In genomic region chr5:133246376-133247144, GRCh38 we compare ENCODE assay signal across 23 cellular contexts.
DNase-seq lines count a peak whose midpoint lies in the region; ATAC-seq and TF ChIP-seq lines count a peak whose summit lies in the region.
"Had no signal": no experiment of that assay in that cellular context is flagged by ENCODE, and none has a peak within 500 bp of the region (broad histone marks: within the 10 kb centered on the region; RNA-seq: fewer than 3 reads in every experiment).

No MANE protein-coding gene starts in this region.

- WGBS in GM23248 (ENCODE audit: low coverage in 1 of 2, low lambda C conversion rate in 2 of 2, missing lambda C conversion rate in 2 of 2), 2 experiments: 82 to 87% methylated on average over 12 of the region's 12 CpGs

- no peaks in the 10 kb centered on the region for H3F3A ChIP-seq in GM23248 (ENCODE audit: insufficient read depth)

- in situ Hi-C loops in GM23248 (cut with MboI): no loop called here

- DNase-seq in 8988T (peak; percentile 52), HT1080 (ENCODE audit: low read depth) (peak; percentile 71), SJSA1 (ENCODE audit: low read depth in 1 of 2, low spot score in 2 of 2) (peak; percentile 85 to 92), fibroblast of the aortic adventitia (ENCODE audit: low read depth) (peak; percentile 16), left colon (no peak), GM23248 (no peak), NCI-H1105 (lab: John Stamatoyannopoulos, UW) (no peak)
- DNase-seq: activated CD8-positive, alpha-beta T cell treated with anti-CD3 and anti-CD28 coated beads, Interleukin-2, amount 10 ng/mL, durations not matched to agents 7 days and 5 days; activated effector memory CD4-positive, alpha-beta T cell treated with Interleukin-2 at 50 U/mL for 16 hours; activated T-cell treated with anti-CD3 and anti-CD28 coated beads for 4 hours; AML-193; central memory CD4-positive, alpha-beta T cell; NCI-H1092; NCI-H187 treated with DMSO at 0.1 percent for 48 hours; NCI-H2171 treated with DMSO at 0.1 percent for 48 hours; PC-9; right cardiac atrium; stimulated activated CD4-positive, alpha-beta T cell treated with anti-CD3 and anti-CD28 coated beads, Interleukin-12 subunit alpha, Interleukin-12 subunit beta, amount 100 ng/mL, for 4 hours; stimulated activated CD4-positive, alpha-beta T cell treated with anti-CD3 and anti-CD28 coated beads, Interleukin-4, amount 100 ng/mL, for 24 hours had no signal

- no peaks in the 10 kb centered on the region for H3K9me2 ChIP-seq in GM23248 (ENCODE audit: insufficient read depth)

- peaks cover 65% of the 10 kb centered on the region for H3K4me1 ChIP-seq in SJSA1 (replicated peaks)
- H3K4me1 ChIP-seq in GM23248 (ENCODE audit: insufficient read depth): no peaks in the 10 kb centered on the region
- H3K4me1 ChIP-seq: esophagus muscularis mucosa had no signal

- no peak for ATAC-seq in left colon
- no peak for ATAC-seq in HG02938 (IDR thresholded peaks at IDR 0.05; ENCODE audit: unreplicated experiment)
- ATAC-seq: activated CD8-positive, alpha-beta T cell treated with anti-CD3 and anti-CD28 coated beads, Interleukin-2, amount 10 ng/mL, durations not matched to agents 7 days and 5 days; right cardiac atrium had no signal

- H3K4me3 ChIP-seq in SJSA1: no peak overlapping the region
- no peak overlapping the region for H3K4me3 ChIP-seq in fibroblast of the aortic adventitia (ENCODE audit: low read depth, low read length)
- no peak overlapping the region for H3K4me3 ChIP-seq in GM23248
- H3K4me3 ChIP-seq: esophagus muscularis mucosa, PC-9, SK-N-MC, suprapubic skin had no signal

- no peak for TF ChIP-seq CTCF in fibroblast of the aortic adventitia (IDR thresholded peaks at IDR 0.05; ENCODE audit: insufficient read depth, low read length)

- no peak overlapping the region for H3K4me2 ChIP-seq in GM23248 (ENCODE audit: unreplicated experiment)

- H3K9ac ChIP-seq in GM23248: no peak overlapping the region

- intact Hi-C loops in left colon (cut with DNase I, micrococcal nuclease): no loop called here

- H3K27me3 ChIP-seq in SJSA1 (replicated peaks) (no peaks in the 10 kb centered on the region), GM23248 (replicated peaks; ENCODE audit: insufficient read depth) (peaks cover 7% of the 10 kb centered on the region; the same call in 1 of the 2 replicates)
- H3K27me3 ChIP-seq: esophagus muscularis mucosa, suprapubic skin had no signal

- no peaks in the 10 kb centered on the region for H3K9me3 ChIP-seq in SJSA1 (replicated peaks)
- no peaks in the 10 kb centered on the region for H3K9me3 ChIP-seq in GM23248 (ENCODE audit: low read depth)
- H3K9me3 ChIP-seq: esophagus muscularis mucosa, suprapubic skin had no signal

- no peak overlapping the region for H2AFZ ChIP-seq in GM23248
- H2AFZ ChIP-seq: PC-9 had no signal

- no peaks in the 10 kb centered on the region for H4K20me1 ChIP-seq in GM23248 (ENCODE audit: insufficient read depth)

- H3K79me2 ChIP-seq in GM23248 (ENCODE audit: insufficient read depth): no peaks in the 10 kb centered on the region

- H3K36me3 ChIP-seq in SJSA1 (no peaks in the 10 kb centered on the region), GM23248 (ENCODE audit: low read depth) (no peaks in the 10 kb centered on the region)
- H3K36me3 ChIP-seq: esophagus muscularis mucosa, suprapubic skin had no signal

- peak overlapping the region; percentile 86 for H3K27ac ChIP-seq in SJSA1
- no peak overlapping the region for H3K27ac ChIP-seq in GM23248
- H3K27ac ChIP-seq: esophagus muscularis mucosa, PC-9, SK-N-MC, suprapubic skin had no signal

Comparison
In these comparisons a context has a peak if more than half of its experiments do, and no peak if none do; other contexts are left out.
1. DNase-seq: peak in 8988T (single experiment), HT1080 (single experiment), SJSA1 (2 of 2) and fibroblast of the aortic adventitia (single experiment); none in left colon (0 of 2), GM23248 (single experiment) and NCI-H1105 (single experiment).